In genomic region chr17:55451203-55451641, GRCh38 we compare ENCODE assay signal across 1 cellular context.
TF ChIP-seq lines count a peak whose summit lies in the region.

No MANE protein-coding gene starts in this region.

TF ChIP-seq in K562, 482 proteins besides CTCF, POLR2A, EP300 and RAD21 (continued from another document and continues in another):
- no peak for TF ChIP-seq IRF1 (CRISPR knock-in tag; IDR thresholded peaks at IDR 0.05; ENCODE audit: borderline replicate concordance)
- 0 out of 2 replicates have a peak, but pooled peaks have one; percentile 56 for TF ChIP-seq ZNF592 (IDR thresholded peaks at IDR 0.05)
- no peak for TF ChIP-seq ZKSCAN3 (CRISPR knock-in tag; IDR thresholded peaks at IDR 0.05)
- TF ChIP-seq KLF13 (tag; IDR thresholded peaks at IDR 0.05; ENCODE audit: borderline replicate concordance, low read depth): no peak
- TF ChIP-seq ZNF280B (CRISPR knock-in tag; IDR thresholded peaks at IDR 0.05): no peak
- no peak for TF ChIP-seq ZNF695 (CRISPR knock-in tag; IDR thresholded peaks at IDR 0.05)
- TF ChIP-seq GTF2F1 (IDR thresholded peaks at IDR 0.05; ENCODE audit: low read depth, low read length): no peak
- peak; percentile 97 for TF ChIP-seq SMARCC2 (IDR thresholded peaks at IDR 0.05; ENCODE audit: low read depth)
- TF ChIP-seq GATAD2A (IDR thresholded peaks at IDR 0.05): no peak
- TF ChIP-seq REST (CRISPR knock-in tag; IDR thresholded peaks at IDR 0.05; ENCODE audit: low read depth): no peak
- TF ChIP-seq ETV6 (IDR thresholded peaks at IDR 0.05; ENCODE audit: borderline replicate concordance in 1 of 2, low read depth in 2 of 2, low read length in 1 of 2): 0 out of 4 replicates have a peak, but pooled peaks of 1 of the 2 experiments have one; percentile 35
- no peak for TF ChIP-seq ETV6 (CRISPR knock-in tag; IDR thresholded peaks at IDR 0.05; ENCODE audit: borderline replicate concordance)
- TF ChIP-seq ZFP1 (CRISPR knock-in tag; IDR thresholded peaks at IDR 0.05): no peak
- TF ChIP-seq AFF1 (IDR thresholded peaks at IDR 0.05; ENCODE audit: low read depth in 1 of 2, partially characterized antibody in 2 of 2): peak; percentile 26 to 75
- no peak for TF ChIP-seq GTF2B (IDR thresholded peaks at IDR 0.05; ENCODE audit: extremely low read depth, insufficient read length)
- no peak for TF ChIP-seq NCOA6 (IDR thresholded peaks at IDR 0.05)
- no peak for TF ChIP-seq SMARCB1 (IDR thresholded peaks at IDR 0.05; ENCODE audit: insufficient read length, low read depth)
- TF ChIP-seq THAP7 (CRISPR knock-in tag; IDR thresholded peaks at IDR 0.05): no peak
- no peak for TF ChIP-seq SPI1 (IDR thresholded peaks at IDR 0.05; ENCODE audit: borderline replicate concordance, low read depth, low read length)
- TF ChIP-seq BACH1 (tag; IDR thresholded peaks at IDR 0.05): no peak
- no peak for TF ChIP-seq KLF10 (CRISPR knock-in tag; IDR thresholded peaks at IDR 0.05)
- TF ChIP-seq TAF9B (IDR thresholded peaks at IDR 0.05; ENCODE audit: partially characterized antibody): peak; percentile 74
- no peak for TF ChIP-seq AFF4 (CRISPR knock-in tag; IDR thresholded peaks at IDR 0.05)
- TF ChIP-seq CHCHD3 (CRISPR knock-in tag; IDR thresholded peaks at IDR 0.05): no peak
- TF ChIP-seq POLR2G (IDR thresholded peaks at IDR 0.05; ENCODE audit: low read depth, low read length): no peak
- peak; percentile 99 for TF ChIP-seq TEAD4 (IDR thresholded peaks at IDR 0.05; ENCODE audit: low read length)
- TF ChIP-seq TEAD4 (CRISPR knock-in tag; IDR thresholded peaks at IDR 0.05; ENCODE audit: borderline replicate concordance): no peak
- no peak for TF ChIP-seq DIDO1 (tag; IDR thresholded peaks at IDR 0.05; ENCODE audit: low read depth)
- TF ChIP-seq SNRNP70 (optimal IDR thresholded peaks at IDR 0.05; ENCODE audit: low read depth, low read length): no peak
- TF ChIP-seq ZFPM2 (CRISPR knock-in tag; IDR thresholded peaks at IDR 0.05): no peak
- TF ChIP-seq ZBTB26 (CRISPR knock-in tag; IDR thresholded peaks at IDR 0.05): no peak
- TF ChIP-seq TBL1XR1 (IDR thresholded peaks at IDR 0.05; ENCODE audit: low read length in 2 of 2): peak; percentile 76 to 96; a peak in 3 of 4 replicates
- peak; percentile 21; the same call in 1 of the 2 replicates for TF ChIP-seq ZBTB9 (CRISPR knock-in tag; IDR thresholded peaks at IDR 0.05)
- TF ChIP-seq ZSCAN32 (CRISPR knock-in tag; IDR thresholded peaks at IDR 0.05): no peak
- no peak for TF ChIP-seq FUS (optimal IDR thresholded peaks at IDR 0.05; ENCODE audit: low read depth, low read length)
- TF ChIP-seq SAFB2 (IDR thresholded peaks at IDR 0.05; ENCODE audit: borderline replicate concordance, low read depth, low read length, severe bottlenecking): no peak
- 0 out of 2 replicates have a peak, but pooled peaks have one; percentile 27 for TF ChIP-seq MIER1 (IDR thresholded peaks at IDR 0.05; ENCODE audit: low read depth)
